ENCODE assay signal across 8 cellular contexts in the genomic region with DNA sequence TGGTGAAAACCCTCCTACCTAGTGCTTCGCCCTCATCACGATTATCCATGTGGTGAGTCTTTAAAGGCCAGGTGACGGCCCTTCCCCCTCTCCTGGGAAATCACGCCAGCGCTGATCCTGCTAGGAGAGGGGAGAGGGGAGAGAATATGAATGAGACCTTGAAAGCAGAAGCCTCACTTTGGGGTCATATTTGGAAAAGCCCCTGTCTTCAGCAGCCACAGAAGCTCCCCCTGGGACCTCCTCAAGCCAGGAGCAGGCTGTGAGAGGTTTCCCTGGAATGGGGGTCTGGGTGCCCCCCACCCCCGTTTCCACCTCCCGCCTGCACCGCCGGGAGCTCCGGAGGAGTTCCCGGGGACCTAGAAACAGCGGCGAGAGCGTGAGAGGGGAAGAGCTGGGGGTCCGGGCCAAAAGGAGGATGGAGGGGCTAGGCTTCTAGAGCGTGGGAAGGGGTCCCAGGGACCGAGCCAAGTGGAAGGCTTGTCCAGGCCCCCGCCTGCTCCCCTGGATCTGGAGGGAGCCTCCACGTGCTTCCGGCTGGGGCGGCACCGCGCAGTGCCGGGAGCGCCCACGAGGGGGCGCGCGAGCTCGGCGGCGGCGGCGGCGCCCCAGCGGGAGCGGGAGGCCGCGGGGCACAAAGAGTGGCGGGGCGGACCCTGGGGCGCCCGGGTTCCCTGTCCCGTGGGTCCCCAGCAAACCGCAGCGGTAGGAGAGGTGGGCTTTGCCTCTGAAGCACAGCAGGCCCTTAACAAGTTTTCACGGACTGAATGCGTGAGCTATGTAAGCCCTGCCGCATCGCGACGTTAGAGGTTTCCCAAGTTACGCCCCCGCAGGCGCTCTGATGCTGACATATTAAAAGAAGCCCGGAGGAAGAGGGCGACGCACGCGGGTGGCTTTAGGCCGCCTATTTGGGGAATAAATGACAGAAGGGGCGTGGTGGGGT.
DNase-seq lines count a peak whose midpoint lies in the region; TF ChIP-seq lines count a peak whose summit lies in the region.

No MANE protein-coding gene starts in this region.

- TF ChIP-seq CTCF in GM12873 (IDR thresholded peaks at IDR 0.05; ENCODE audit: insufficient read depth, low read depth, low read length, missing control alignments) (peak; percentile 78), WI38 (IDR thresholded peaks at IDR 0.05; ENCODE audit: low read depth, low read length) (peak; percentile 29; the same call in 1 of the 2 replicates), cardiac fibroblast (IDR thresholded peaks at IDR 0.05; ENCODE audit: low read depth, low read length) (peak; percentile 57), kidney epithelial cell (IDR thresholded peaks at IDR 0.05; ENCODE audit: insufficient read depth, low read length, poor library complexity, severe bottlenecking) (peak; percentile 57)

- peak; percentile 84 for DNase-seq in HEK293T (ENCODE audit: extremely low spot score)
- DNase-seq in MV-4-11 (lab: John Stamatoyannopoulos, UW): peak; percentile 37
- peak; percentile 51 to 58 for DNase-seq in cardiac fibroblast (ENCODE audit: low read depth in 2 of 2)
- DNase-seq in kidney epithelial cell (ENCODE audit: low read depth): no peak
- peak; percentile 39 to 53 (median 46) for DNase-seq in stimulated activated CD4-positive, alpha-beta T cell treated with anti-CD3 and anti-CD28 coated beads, Interleukin-1b, Interleukin-23, amount 100 ng/mL, for 24 hours (ENCODE audit: low read depth in 4 of 4, low spot score in 1 of 4)
- DNase-seq in NCI-H2029 treated with DMSO at 0.1 percent for 48 hours (lab: John Stamatoyannopoulos, UW): no peak

- POLR2A ChIA-PET in HEK293T (lab: Yijun Ruan, JAX): interaction anchor here (1.0 kb wide), 1 partner anchor 74 kb away, joined by 4 read pairs; no protein-coding TSS in a partner anchor

- no peaks in the 10 kb centered on the region for H3K36me3 ChIP-seq in kidney epithelial cell (ENCODE audit: control insufficient read depth, insufficient read depth, low read length)

- CTCF ChIA-PET in HEK293T (lab: Yijun Ruan, JAX): interaction anchor here (0.9 to 4.8 kb wide), 9 partner anchors 10 to 105 kb away, joined by 3 to 45 read pairs (median 4); no protein-coding TSS in a partner anchor

- H3K27me3 ChIP-seq in kidney epithelial cell (ENCODE audit: control insufficient read depth, insufficient read depth, low read length): peaks cover 42% of the 10 kb centered on the region

- H3K4me3 ChIP-seq in WI38 (ENCODE audit: low read depth, low read length) (peak overlapping the region; percentile 63), cardiac fibroblast (replicated peaks in 1 of 2; ENCODE audit: low read depth in 2 of 2, low read length in 2 of 2) (peak overlapping the region; percentile 55 to 56), kidney epithelial cell (ENCODE audit: low read depth, low read length) (peak overlapping the region; percentile 41)

TF ChIP-seq in HEK293T, 16 proteins besides CTCF, POLR2A, EP300 and RAD21:
- TF ChIP-seq BHLHE40 (IDR thresholded peaks at IDR 0.05; ENCODE audit: borderline replicate concordance) (no peak), ELF4 (IDR thresholded peaks at IDR 0.05) (no peak), ARNT (IDR thresholded peaks at IDR 0.05) (0 out of 2 replicates have a peak, but pooled peaks have one; percentile 54), ZNF384 (IDR thresholded peaks at IDR 0.05) (no peak), LEF1 (IDR thresholded peaks at IDR 0.05; ENCODE audit: borderline replicate concordance) (0 out of 2 replicates have a peak, but pooled peaks have one; percentile 15), FOXM1 (IDR thresholded peaks at IDR 0.05; ENCODE audit: borderline replicate concordance) (peak; percentile 20; the same call in 1 of the 2 replicates), L3MBTL2 (conservative IDR thresholded peaks at IDR 0.05) (peak; percentile 93)

Comparison
In these comparisons a context has a peak if more than half of its experiments do, and no peak if none do; other contexts are left out.
1. DNase-seq: peak in HEK293T (single experiment), MV-4-11 (single experiment), cardiac fibroblast (2 of 2) and stimulated activated CD4-positive, alpha-beta T cell treated with anti-CD3 and anti-CD28 coated beads, Interleukin-1b, Interleukin-23, amount 100 ng/mL, for 24 hours (4 of 4); none in kidney epithelial cell (single experiment) and NCI-H2029 treated with DMSO at 0.1 percent for 48 hours (single experiment).
2. Peak in every context shown above with its lines, with median percentiles within 50 percentile points of each other: CTCF ChIP-seq and H3K4me3 ChIP-seq.